Comparison of ENCODE assay signal across 1 cellular context in genomic region chr6:24330137-24330732, GRCh38.
TF ChIP-seq lines count a peak whose summit lies in the region.

No MANE protein-coding gene starts in this region.

TF ChIP-seq in HepG2, 621 proteins besides CTCF, POLR2A, EP300 and RAD21 (continued from another document and continues in another):
- no peak for TF ChIP-seq ZNF318 (CRISPR knock-in tag; IDR thresholded peaks at IDR 0.05)
- TF ChIP-seq MEIS2 (CRISPR knock-in tag; IDR thresholded peaks at IDR 0.05): 0 out of 2 replicates have a peak, but pooled peaks have one; percentile 41
- TF ChIP-seq TFE3 (CRISPR knock-in tag; IDR thresholded peaks at IDR 0.05): peak; percentile 87
- TF ChIP-seq NCOA1 (CRISPR knock-in tag; IDR thresholded peaks at IDR 0.05): peak; percentile 83; the same call in 1 of the 2 replicates
- no peak for TF ChIP-seq POLR2G (IDR thresholded peaks at IDR 0.05; ENCODE audit: low read depth, low read length)
- no peak for TF ChIP-seq RAD51 (IDR thresholded peaks at IDR 0.05; ENCODE audit: borderline replicate concordance)
- no peak; the same call in 1 of the 2 replicates for TF ChIP-seq ETV6 (CRISPR knock-in tag; conservative IDR thresholded peaks at IDR 0.05)
- no peak for TF ChIP-seq FIP1L1 (IDR thresholded peaks at IDR 0.05; ENCODE audit: borderline replicate concordance, insufficient read depth, low read depth, low read length)
- TF ChIP-seq SMAD9 (CRISPR knock-in tag; IDR thresholded peaks at IDR 0.05): no peak
- TF ChIP-seq PAWR (CRISPR knock-in tag; IDR thresholded peaks at IDR 0.05; ENCODE audit: borderline replicate concordance): no peak
- TF ChIP-seq SP2 (CRISPR knock-in tag; IDR thresholded peaks at IDR 0.05): no peak
- TF ChIP-seq E2F5 (CRISPR knock-in tag; conservative IDR thresholded peaks at IDR 0.05): no peak
- no peak for TF ChIP-seq ZNF839 (CRISPR knock-in tag; IDR thresholded peaks at IDR 0.05; ENCODE audit: borderline replicate concordance)
- no peak for TF ChIP-seq ZNF230 (CRISPR knock-in tag; IDR thresholded peaks at IDR 0.05)
- no peak for TF ChIP-seq ZNF780A (CRISPR knock-in tag; IDR thresholded peaks at IDR 0.05)
- peak in 1 of 2 experiments; percentile 80; a peak in 2 of 4 replicates for TF ChIP-seq REST (IDR thresholded peaks at IDR 0.05; ENCODE audit: borderline replicate concordance in 1 of 2, low read depth in 1 of 2, low read length in 2 of 2)
- no peak for TF ChIP-seq SYNCRIP (IDR thresholded peaks at IDR 0.05; ENCODE audit: insufficient read depth, low read depth, low read length)
- no peak for TF ChIP-seq HMGXB3 (CRISPR knock-in tag; IDR thresholded peaks at IDR 0.05; ENCODE audit: borderline replicate concordance)
- TF ChIP-seq SKIL (CRISPR knock-in tag; IDR thresholded peaks at IDR 0.05; ENCODE audit: borderline replicate concordance): peak; percentile 86; the same call in 1 of the 2 replicates
- peak; percentile 99 for TF ChIP-seq GATA4 (IDR thresholded peaks at IDR 0.05; ENCODE audit: borderline replicate concordance, low read depth)
- no peak for TF ChIP-seq SNAPC2 (CRISPR knock-in tag; IDR thresholded peaks at IDR 0.05)
- TF ChIP-seq ZXDC (CRISPR knock-in tag; IDR thresholded peaks at IDR 0.05): no peak
- peak; percentile 62; the same call in 1 of the 2 replicates for TF ChIP-seq BRF2 (CRISPR knock-in tag; IDR thresholded peaks at IDR 0.05)
- TF ChIP-seq, protein P1, sequence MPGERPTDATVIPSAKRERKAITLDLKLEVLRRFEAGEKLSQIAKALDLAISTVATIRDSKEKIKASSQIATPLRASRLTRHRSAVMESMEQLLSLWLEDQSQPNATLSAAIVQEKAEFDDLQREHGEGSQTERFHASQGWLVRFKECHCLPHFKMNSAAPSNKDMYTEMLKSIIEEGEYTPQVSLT (CRISPR knock-in tag; IDR thresholded peaks at IDR 0.05; ENCODE audit: borderline replicate concordance, low read depth): peak; percentile 89; the same call in 1 of the 2 replicates
- TF ChIP-seq RNF2 (conservative IDR thresholded peaks at IDR 0.05; ENCODE audit: low read depth): no peak
- TF ChIP-seq ZSCAN31 (CRISPR knock-in tag; IDR thresholded peaks at IDR 0.05; ENCODE audit: low read depth): no peak
- no peak for TF ChIP-seq PRMT3 (CRISPR knock-in tag; IDR thresholded peaks at IDR 0.05; ENCODE audit: borderline replicate concordance, low read depth)
